ENCODE assay signal across 12 cellular contexts in genomic region chr5:14868771-14869170, GRCh38. TPM values are rescaled to one million over a fixed set of nuclear protein-coding genes. Genes with fewer than 3 reads are reported as not detected.
DNase-seq lines count a peak whose midpoint lies in the region; ATAC-seq and TF ChIP-seq lines count a peak whose summit lies in the region.
"Had no signal": no experiment of that assay in that cellular context is flagged by ENCODE, and none has a peak within 500 bp of the region (broad histone marks: within the 10 kb centered on the region; RNA-seq: fewer than 3 reads in every experiment).

No MANE protein-coding gene starts in this region.

- H3K4me3 Mint-ChIP-seq in CD4-positive, CD25-positive, alpha-beta regulatory T cell: peak overlapping the region; percentile 94 to 100 (median 98)
- H3K4me3 Mint-ChIP-seq in CD8-positive, alpha-beta memory T cell: peak overlapping the region in 4 of 7 donors; percentile 5 to 98 (median 59)
- peak overlapping the region in 8 of 10 donors; percentile 84 to 100 (median 93) for H3K4me3 Mint-ChIP-seq in naive thymus-derived CD4-positive, alpha-beta T cell

- ATAC-seq in CD4-positive, CD25-positive, alpha-beta regulatory T cell (ENCODE audit: low read depth in 2 of 2): no peak
- ATAC-seq in naive thymus-derived CD4-positive, alpha-beta T cell: no peak
- no peak for ATAC-seq in GM21423 (IDR thresholded peaks at IDR 0.05; ENCODE audit: unreplicated experiment)

- intact Hi-C loops in naive thymus-derived CD4-positive, alpha-beta T cell (cut with micrococcal nuclease): no loop called here

- H3K9me3 Mint-ChIP-seq in CD4-positive, CD25-positive, alpha-beta regulatory T cell: no peaks in the 10 kb centered on the region
- no peaks in the 10 kb centered on the region for H3K9me3 Mint-ChIP-seq in CD8-positive, alpha-beta memory T cell
- peaks cover 0 to 3% (median 0%) of the 10 kb centered on the region in 11 donors for H3K9me3 Mint-ChIP-seq in naive thymus-derived CD4-positive, alpha-beta T cell

- peak overlapping the region; percentile 72 for H3K27ac ChIP-seq in CD4-positive, CD25-positive, alpha-beta regulatory T cell (ENCODE audit: insufficient read depth, low read length, poor library complexity, severe bottlenecking)
- H3K27ac ChIP-seq in CD8-positive, alpha-beta memory T cell (ENCODE audit: low read depth, low read length): no peak overlapping the region
- peak overlapping the region; percentile 53 for H3K27ac ChIP-seq in WERI-Rb-1
- H3K27ac ChIP-seq in naive thymus-derived CD4-positive, alpha-beta T cell (ENCODE audit: low read depth, low read length): peak overlapping the region; percentile 78
- H3K27ac ChIP-seq: SJCRH30 had no signal

- H3K27ac Mint-ChIP-seq in CD4-positive, CD25-positive, alpha-beta regulatory T cell: peak overlapping the region; percentile 91 to 98 (median 98)
- peak overlapping the region; percentile 19 to 99 (median 96) for H3K27ac Mint-ChIP-seq in CD8-positive, alpha-beta memory T cell
- peak overlapping the region in 8 of 9 donors; percentile 55 to 98 (median 94) for H3K27ac Mint-ChIP-seq in naive thymus-derived CD4-positive, alpha-beta T cell

- H3K36me3 ChIP-seq in CD4-positive, CD25-positive, alpha-beta regulatory T cell (ENCODE audit: control insufficient read depth, insufficient read depth, low read length): no peaks in the 10 kb centered on the region
- H3K36me3 ChIP-seq in CD8-positive, alpha-beta memory T cell (ENCODE audit: insufficient read depth, low read length): no peaks in the 10 kb centered on the region
- H3K36me3 ChIP-seq in WERI-Rb-1: no peaks in the 10 kb centered on the region
- H3K36me3 ChIP-seq in naive thymus-derived CD4-positive, alpha-beta T cell (ENCODE audit: control insufficient read depth in 2 of 3, insufficient read depth in 3 of 3, low read length in 3 of 3): no peaks in the 10 kb centered on the region
- H3K36me3 ChIP-seq: SJCRH30 had no signal

- H3K27me3 Mint-ChIP-seq in CD4-positive, CD25-positive, alpha-beta regulatory T cell: peaks cover 6% of the 10 kb centered on the region
- H3K27me3 Mint-ChIP-seq in CD8-positive, alpha-beta memory T cell: no peaks in the 10 kb centered on the region
- H3K27me3 Mint-ChIP-seq in naive thymus-derived CD4-positive, alpha-beta T cell: peaks cover 0 to 5% (median 0%) of the 10 kb centered on the region in 5 donors

- H3K4me3 ChIP-seq in CD4-positive, CD25-positive, alpha-beta regulatory T cell (ENCODE audit: low read depth, low read length): peak overlapping the region; percentile 100
- H3K4me3 ChIP-seq in CD8-positive, alpha-beta memory T cell (ENCODE audit: low read length): no peak overlapping the region
- no peak overlapping the region for H3K4me3 ChIP-seq in WERI-Rb-1 (ENCODE audit: low read depth, low read length)
- no peak overlapping the region for H3K4me3 ChIP-seq in naive thymus-derived CD4-positive, alpha-beta T cell (ENCODE audit: low read length)
- H3K4me3 ChIP-seq: SJCRH30 had no signal

- CTCF ChIA-PET in CD8-positive, alpha-beta memory T cell (lab: Charles Lee): interaction anchor here (3.0 kb wide), 1 partner anchor 141 kb away, joined by 13 read pairs; no protein-coding TSS in a partner anchor
- CTCF ChIA-PET in naive thymus-derived CD4-positive, alpha-beta T cell (lab: Charles Lee): interaction anchor here (1.5 kb wide), 1 partner anchor 183 kb away, joined by 9 read pairs; no protein-coding TSS in a partner anchor

- no peaks in the 10 kb centered on the region for H3K36me3 Mint-ChIP-seq in CD4-positive, CD25-positive, alpha-beta regulatory T cell
- peaks cover 0 to 8% (median 0%) of the 10 kb centered on the region in 3 donors for H3K36me3 Mint-ChIP-seq in CD8-positive, alpha-beta memory T cell
- H3K36me3 Mint-ChIP-seq in naive thymus-derived CD4-positive, alpha-beta T cell: peaks cover 0 to 5% (median 0%) of the 10 kb centered on the region in 5 donors

- TF ChIP-seq CTCF in WERI-Rb-1 (IDR thresholded peaks at IDR 0.05; ENCODE audit: low read depth, low read length): no peak

- POLR2A ChIA-PET in CD8-positive, alpha-beta memory T cell (lab: Charles Lee): no interaction called here
- POLR2A ChIA-PET in naive thymus-derived CD4-positive, alpha-beta T cell (lab: Charles Lee): interaction anchor here (0.5 to 5.7 kb wide), 5 partner anchors 10 to 161 kb away, joined by 3 to 64 read pairs (median 4); no protein-coding TSS in a partner anchor

- H3K4me1 Mint-ChIP-seq in CD4-positive, CD25-positive, alpha-beta regulatory T cell: peaks cover 22 to 64% (median 43%) of the 10 kb centered on the region in 4 donors
- H3K4me1 Mint-ChIP-seq in CD8-positive, alpha-beta memory T cell: peaks cover 33 to 67% (median 53%) of the 10 kb centered on the region in 3 donors
- H3K4me1 Mint-ChIP-seq in naive thymus-derived CD4-positive, alpha-beta T cell: peaks cover 24 to 71% (median 51%) of the 10 kb centered on the region in 7 donors

- H3K9me3 ChIP-seq in CD4-positive, CD25-positive, alpha-beta regulatory T cell (ENCODE audit: control insufficient read depth in 2 of 2, low read length in 2 of 2): no peaks in the 10 kb centered on the region
- no peaks in the 10 kb centered on the region for H3K9me3 ChIP-seq in CD8-positive, alpha-beta memory T cell (ENCODE audit: low read length)
- H3K9me3 ChIP-seq in WERI-Rb-1 (ENCODE audit: severe bottlenecking): no peaks in the 10 kb centered on the region
- no peaks in the 10 kb centered on the region for H3K9me3 ChIP-seq in naive thymus-derived CD4-positive, alpha-beta T cell (ENCODE audit: control insufficient read depth in 2 of 3, low read length in 3 of 3)
- H3K9me3 ChIP-seq: SJCRH30 had no signal

- DNase-seq in CD4-positive, CD25-positive, alpha-beta regulatory T cell: no peak
- no peak for DNase-seq in CD8-positive, alpha-beta memory T cell
- peak; percentile 28 for DNase-seq in WERI-Rb-1
- no peak for DNase-seq in naive thymus-derived CD4-positive, alpha-beta T cell
- no peak for DNase-seq in NCI-H2227 (lab: John Stamatoyannopoulos, UW; ENCODE audit: unreplicated experiment)
- DNase-seq in ecto neural progenitor cell (ENCODE audit: low spot score): no peak
- DNase-seq: activated CD4-positive, CD25-positive, alpha-beta regulatory T cell; kidney; NCI-H1092; NK-92 treated with Interleukin-12 subunit alpha and Interleukin-12 subunit beta, amount 100 ng/mL, for 24 hours; SJCRH30 had no signal

- H3K27me3 ChIP-seq in CD4-positive, CD25-positive, alpha-beta regulatory T cell (ENCODE audit: control insufficient read depth, insufficient read depth, low read length): no peaks in the 10 kb centered on the region
- no peaks in the 10 kb centered on the region for H3K27me3 ChIP-seq in CD8-positive, alpha-beta memory T cell (ENCODE audit: insufficient read depth, low read length, poor library complexity, severe bottlenecking)
- H3K27me3 ChIP-seq in WERI-Rb-1 (ENCODE audit: insufficient read depth, low read depth, severe bottlenecking): no peaks in the 10 kb centered on the region
- no peaks in the 10 kb centered on the region for H3K27me3 ChIP-seq in naive thymus-derived CD4-positive, alpha-beta T cell (ENCODE audit: control insufficient read depth in 2 of 2, insufficient read depth in 2 of 2, low read length in 2 of 2)
- H3K27me3 ChIP-seq: SJCRH30 had no signal

- peaks cover 47% of the 10 kb centered on the region for H3K4me1 ChIP-seq in CD4-positive, CD25-positive, alpha-beta regulatory T cell (ENCODE audit: control insufficient read depth, insufficient read depth, low read length, poor library complexity, severe bottlenecking)
- H3K4me1 ChIP-seq in CD8-positive, alpha-beta memory T cell (ENCODE audit: insufficient read depth, low read length): peaks cover 10% of the 10 kb centered on the region
- peaks cover 6 to 12% of the 10 kb centered on the region in 2 donors for H3K4me1 ChIP-seq in naive thymus-derived CD4-positive, alpha-beta T cell (ENCODE audit: control insufficient read depth in 2 of 2, insufficient read depth in 2 of 2, low read length in 2 of 2)
- H3K4me1 ChIP-seq: SJCRH30 had no signal

RNA-seq across cellular contexts. Expression of gene ANKH, which starts 2.8 kb away (rescaled TPM):
- 177 TPM for total RNA-seq in CD4-positive, CD25-positive, alpha-beta regulatory T cell
- 10 to 100 TPM; 56.6 to 63.5 (median 63.0) TPM for polyA plus RNA-seq in CD4-positive, CD25-positive, alpha-beta regulatory T cell
- 10 to 100 TPM; 80.0 to 80.5 TPM for total RNA-seq in CD8-positive, alpha-beta memory T cell
- 47.0 TPM for polyA plus RNA-seq in CD8-positive, alpha-beta memory T cell
- total RNA-seq in naive thymus-derived CD4-positive, alpha-beta T cell: 100 to 1,000 TPM in 3 of 5 experiments, 10 to 100 TPM in 2; 40.6 to 190 (median 113) TPM
- polyA plus RNA-seq in naive thymus-derived CD4-positive, alpha-beta T cell: 10 to 100 TPM; 35.9 to 45.5 TPM
